In genomic region chr16:60337671-60338070, GRCh38 we compare ENCODE assay signal across 18 cellular contexts.
"Had no signal": no experiment of that assay in that cellular context is flagged by ENCODE, and none has a peak within 500 bp of the region (broad histone marks: within the 10 kb centered on the region; RNA-seq: fewer than 3 reads in every experiment).

No MANE protein-coding gene starts in this region.

- DNase-seq: colonic mucosa; cortex of kidney; effector CD8-positive, alpha-beta T cell; effector memory CD8-positive, alpha-beta T cell; endodermal cell; erythroblast; esophagus squamous epithelium; foreskin fibroblast; heart left ventricle; hypothalamus; immature natural killer cell; left cardiac atrium; left lung; left ventricle myocardium superior; lower lobe of right lung; mesenchymal stem cell; mucosa of descending colon; naive B cell had no signal
